In the genomic region with DNA sequence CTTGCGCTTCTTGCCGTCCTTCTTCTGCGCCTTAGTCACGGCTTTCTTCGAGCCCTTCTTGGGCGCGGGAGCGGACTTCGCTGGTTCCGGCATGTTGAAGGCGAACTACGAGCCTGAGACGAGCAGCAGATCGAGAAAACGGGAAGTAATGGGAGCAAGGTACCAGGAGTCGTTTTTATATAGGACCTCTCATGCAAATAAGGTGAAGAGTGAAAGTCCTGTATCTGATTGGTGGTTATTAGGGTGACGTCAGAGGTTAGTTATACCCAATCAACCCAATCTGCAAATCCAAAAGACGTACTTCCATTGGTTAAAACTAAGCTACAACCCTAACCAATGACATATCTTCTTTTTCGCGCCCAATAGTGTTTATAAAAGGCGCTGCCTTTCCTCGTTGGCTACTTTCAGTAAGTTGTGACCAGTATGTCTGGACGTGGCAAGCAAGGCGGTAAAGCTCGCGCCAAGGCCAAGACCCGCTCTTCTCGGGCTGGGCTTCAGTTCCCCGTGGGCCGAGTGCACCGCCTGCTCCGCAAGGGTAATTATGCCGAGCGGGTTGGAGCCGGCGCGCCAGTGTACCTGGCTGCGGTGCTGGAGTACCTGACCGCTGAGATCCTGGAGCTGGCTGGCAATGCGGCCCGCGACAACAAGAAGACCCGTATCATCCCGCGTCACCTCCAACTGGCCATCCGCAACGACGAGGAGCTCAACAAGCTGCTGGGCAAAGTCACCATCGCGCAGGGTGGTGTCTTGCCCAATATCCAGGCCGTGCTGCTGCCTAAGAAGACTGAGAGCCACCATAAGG, we compare ENCODE assay signal across 8 cellular contexts.
DNase-seq lines count a peak whose midpoint lies in the region; ATAC-seq and TF ChIP-seq lines count a peak whose summit lies in the region.

No MANE protein-coding gene starts in this region.

- H3K79me2 ChIP-seq in H9 (ENCODE audit: insufficient read depth, low read length) (no peaks in the 10 kb centered on the region), Loucy (ENCODE audit: insufficient read depth, low read length) (peaks cover 38% of the 10 kb centered on the region)

- peak overlapping the region; percentile 85 for H3K14ac ChIP-seq in H9 (ENCODE audit: insufficient read depth, low read length)

- peak overlapping the region; percentile 97 for H3K18ac ChIP-seq in H9 (ENCODE audit: insufficient read length, low read depth, low read length)

- H2AFZ ChIP-seq in H9 (ENCODE audit: low read length) (no peak overlapping the region), Loucy (ENCODE audit: low read length) (no peak overlapping the region), neuron (ENCODE audit: low read depth, low read length) (no peak overlapping the region)

- no peak overlapping the region for H2BK15ac ChIP-seq in H9 (ENCODE audit: low read depth, low read length)

- no peak overlapping the region for H4K8ac ChIP-seq in H9 (replicated peaks; ENCODE audit: insufficient read length, low read depth, low read length)

- H4K91ac ChIP-seq in H9 (ENCODE audit: insufficient read length, low read depth, low read length) = no peak overlapping the region

- no CpG with 5 or more reads among the region's 51 CpGs for WGBS in H9 (ENCODE audit: extremely low coverage, insufficient read length, low lambda C conversion rate)

- H3K36me3 Mint-ChIP-seq in H9 (ENCODE audit: insufficient read depth in 1 of 3, low read depth in 3 of 3) = peaks cover 0 to 8% (median 0%) of the 10 kb centered on the region in 3 experiments; a peak in 3 of 7 replicates

- H3K4me1 ChIP-seq in H9 (ENCODE audit: insufficient read depth, low read length) = peaks cover 3% of the 10 kb centered on the region; the same call in 1 of the 2 replicates
- H3K4me1 ChIP-seq in Loucy (ENCODE audit: insufficient read depth, low read length, poor library complexity, severe bottlenecking) = peaks cover 44% of the 10 kb centered on the region
- H3K4me1 ChIP-seq in neuron (ENCODE audit: insufficient read depth, low read length) = peaks cover 12% of the 10 kb centered on the region
- H3K4me1 ChIP-seq in thoracic aorta (ENCODE audit: control insufficient read depth in 1 of 2, low read depth in 2 of 2) = peaks cover 9 to 19% of the 10 kb centered on the region in 2 donors

- ATAC-seq in thoracic aorta (ENCODE audit: insufficient number of reproducible peaks, low FRiP score, low read depth) = peak; percentile 100

- H4K20me1 ChIP-seq in H9 (ENCODE audit: control insufficient read depth, insufficient read depth, insufficient read length) = no peaks in the 10 kb centered on the region
- no peaks in the 10 kb centered on the region for H4K20me1 ChIP-seq in Loucy (ENCODE audit: insufficient read depth, low read length, poor library complexity, severe bottlenecking)

- no peaks in the 10 kb centered on the region for H3K79me1 ChIP-seq in H9 (ENCODE audit: insufficient read depth, low read depth, low read length, poor library complexity, severe bottlenecking)

- H3K4ac ChIP-seq in H9 (ENCODE audit: low read depth, low read length) = no peak overlapping the region

- H3K9ac ChIP-seq in H9 (ENCODE audit: extremely low read depth, insufficient read length, low read length) (peak overlapping the region; percentile 98), Loucy (ENCODE audit: low read depth, low read length, poor library complexity, severe bottlenecking) (peak overlapping the region; percentile 99)

- peak overlapping the region; percentile 91 for H3K4me3 ChIP-seq in Loucy (ENCODE audit: low read length, poor library complexity, severe bottlenecking)
- peak overlapping the region; percentile 98 for H3K4me3 ChIP-seq in neuron (ENCODE audit: low read length)
- H3K4me3 ChIP-seq in thoracic aorta = peak overlapping the region; percentile 92

- H3K27ac ChIP-seq in H9 (ENCODE audit: insufficient read length, low read depth, low read length) = peak overlapping the region; percentile 96
- peak overlapping the region; percentile 81 to 96 for H3K27ac ChIP-seq in thoracic aorta

- no peaks in the 10 kb centered on the region for H3K27me3 ChIP-seq in H9 (ENCODE audit: insufficient read depth, low read length)
- H3K27me3 ChIP-seq in Loucy (ENCODE audit: insufficient read depth, low read length, poor library complexity, severe bottlenecking) = no peaks in the 10 kb centered on the region
- H3K27me3 ChIP-seq in neuron (ENCODE audit: insufficient read depth, low read length) = no peaks in the 10 kb centered on the region
- no peaks in the 10 kb centered on the region for H3K27me3 ChIP-seq in thoracic aorta (replicated peaks; ENCODE audit: insufficient read depth)

- H3F3A ChIP-seq in Loucy (ENCODE audit: low read depth) = peaks cover 13% of the 10 kb centered on the region

- no peak overlapping the region for H3T11ph ChIP-seq in H9 (ENCODE audit: low read length)

- no peak overlapping the region for H2AK5ac ChIP-seq in H9 (ENCODE audit: insufficient read length, low read length)

- H3K9me2 ChIP-seq in Loucy (replicated peaks; ENCODE audit: low read depth, low read length) = no peaks in the 10 kb centered on the region

- no peak overlapping the region for H3K27ac Mint-ChIP-seq in H9

- H3K4me3 Mint-ChIP-seq in H9 = no peak overlapping the region

- peaks cover 11% of the 10 kb centered on the region for H3K23me2 ChIP-seq in H9 (ENCODE audit: insufficient read length, low read depth, low read length, poor library complexity, severe bottlenecking)

- TF ChIP-seq CTCF in H9 (conservative IDR thresholded peaks at IDR 0.05) (no peak), Loucy (conservative IDR thresholded peaks at IDR 0.05; ENCODE audit: low read length) (no peak), thoracic aorta (IDR thresholded peaks at IDR 0.05) (no peak)

- peak overlapping the region; percentile 41 for H3K56ac ChIP-seq in H9 (ENCODE audit: insufficient read length, low read depth, low read length)

- H4K5ac ChIP-seq in H9 (ENCODE audit: insufficient read length, low read depth, low read length) = peak overlapping the region; percentile 21

- no peak overlapping the region for H2BK20ac ChIP-seq in H9 (ENCODE audit: low read depth, low read length, poor library complexity, severe bottlenecking)

- no peaks in the 10 kb centered on the region for H3K27me3 Mint-ChIP-seq in H9 (ENCODE audit: low read depth)

- no peak overlapping the region for H2BK12ac ChIP-seq in H9 (ENCODE audit: insufficient read length, low read depth, low read length)

- H3K4me2 ChIP-seq in H9 (ENCODE audit: insufficient read depth, insufficient read length, low read length) (peak overlapping the region; percentile 90), Loucy (ENCODE audit: low read depth, low read length, poor library complexity, severe bottlenecking) (peak overlapping the region; percentile 90)

- no peak overlapping the region for H3K23ac ChIP-seq in H9 (ENCODE audit: insufficient read length, low read depth, low read length)

- no peaks in the 10 kb centered on the region for H3K9me3 Mint-ChIP-seq in H9

- no peak overlapping the region for H2BK120ac ChIP-seq in H9 (ENCODE audit: low read depth, low read length, poor library complexity, severe bottlenecking)

- H3K9me3 ChIP-seq in H9 (ENCODE audit: control insufficient read depth, low read depth, low read length) (no peaks in the 10 kb centered on the region), Loucy (ENCODE audit: insufficient read depth, low read depth, low read length) (no peaks in the 10 kb centered on the region), neuron (ENCODE audit: low read length) (no peaks in the 10 kb centered on the region), thoracic aorta (no peaks in the 10 kb centered on the region)

- H2BK5ac ChIP-seq in H9 (ENCODE audit: insufficient read length, low read length) = peak overlapping the region; percentile 86

- peaks cover 14% of the 10 kb centered on the region in 2 experiments for H3K4me1 Mint-ChIP-seq in H9

- DNase-seq in GF-D8 (lab: John Stamatoyannopoulos, UW) (peak; percentile 99), H9 (peak; percentile 89), SHP77 (lab: John Stamatoyannopoulos, UW) (peak; percentile 95 to 98), germinal center (ENCODE audit: low spot score) (peak; percentile 99), thoracic aorta (ENCODE audit: low spot score) (no peak)
- peak; percentile 51 to 58 (median 56) for DNase-seq in activated naive CD4-positive, alpha-beta T cell (lab: John Stamatoyannopoulos, UW)

- H3K36me3 ChIP-seq in Loucy (ENCODE audit: insufficient read depth, low read length) (no peaks in the 10 kb centered on the region), neuron (ENCODE audit: insufficient read depth, low read length) (no peaks in the 10 kb centered on the region), thoracic aorta (no peaks in the 10 kb centered on the region)
